ENCODE assay signal across 1 cellular context in genomic region chr1:26889580-26890466, GRCh38.
TF ChIP-seq lines count a peak whose summit lies in the region.

GPN2 (minus strand) TSS chr1:26890283; CDS start chr1:26890096, 187 bp downstream.

TF ChIP-seq in HEK293, 187 proteins besides CTCF, POLR2A, EP300 and RAD21 (continued from another document and continues in another):
- TF ChIP-seq ZNF645 (tag by site-specific recombination; IDR thresholded peaks at IDR 0.05) (no peak), ZBTB21 (tag by site-specific recombination; IDR thresholded peaks at IDR 0.05) (no peak), GLI2 (tag by site-specific recombination; IDR thresholded peaks at IDR 0.05; ENCODE audit: borderline replicate concordance, low read depth) (no peak), ZNF174 (tag by site-specific recombination; IDR thresholded peaks at IDR 0.05) (no peak), ZNF114 (tag by site-specific recombination; IDR thresholded peaks at IDR 0.05) (no peak), ZNF768 (tag by site-specific recombination; IDR thresholded peaks at IDR 0.05) (0 out of 2 replicates have a peak, but pooled peaks have one; percentile 6), ZNF18 (tag by site-specific recombination; IDR thresholded peaks at IDR 0.05) (no peak), ZNF449 (tag by site-specific recombination; IDR thresholded peaks at IDR 0.05) (peak; percentile 69; the same call in 1 of the 2 replicates), ZNF529 (tag by site-specific recombination; IDR thresholded peaks at IDR 0.05; ENCODE audit: insufficient replicate concordance) (no peak), ZNF24 (tag by site-specific recombination; IDR thresholded peaks at IDR 0.05) (no peak), ZNF664 (tag by site-specific recombination; IDR thresholded peaks at IDR 0.05) (no peak), ZNF248 (tag by site-specific recombination; IDR thresholded peaks at IDR 0.05) (no peak), PBX3 (CRISPR knock-in tag; IDR thresholded peaks at IDR 0.05) (peak; percentile 61; the same call in 1 of the 2 replicates), TRIM28 (IDR thresholded peaks at IDR 0.05; ENCODE audit: borderline replicate concordance, low read length) (0 out of 2 replicates have a peak, but pooled peaks have one; percentile 23), ZNF518A (tag by site-specific recombination; conservative IDR thresholded peaks at IDR 0.05; ENCODE audit: low read depth) (peak; percentile 81), ZNF274 (IDR thresholded peaks at IDR 0.05; ENCODE audit: low read length) (no peak), ZNF274 (tag by site-specific recombination; IDR thresholded peaks at IDR 0.05; ENCODE audit: borderline replicate concordance) (no peak), ZBTB20 (tag by site-specific recombination; IDR thresholded peaks at IDR 0.05) (peak; percentile 64; the same call in 1 of the 2 replicates), EGR2 (tag by site-specific recombination; IDR thresholded peaks at IDR 0.05; ENCODE audit: low read depth) (no peak), ZNF521 (tag by site-specific recombination; IDR thresholded peaks at IDR 0.05) (no peak), ZNF169 (tag by site-specific recombination; IDR thresholded peaks at IDR 0.05) (no peak), ZNF175 (tag by site-specific recombination; IDR thresholded peaks at IDR 0.05) (no peak), ZNF302 (tag by site-specific recombination; IDR thresholded peaks at IDR 0.05; ENCODE audit: low read depth) (no peak), ZNF155 (tag by site-specific recombination; IDR thresholded peaks at IDR 0.05) (no peak), ZNF600 (tag by site-specific recombination; IDR thresholded peaks at IDR 0.05) (peak; percentile 73; the same call in 1 of the 2 replicates), ZBTB26 (tag by site-specific recombination; optimal IDR thresholded peaks at IDR 0.05) (peak; percentile 69), ZNF76 (tag by site-specific recombination; IDR thresholded peaks at IDR 0.05; ENCODE audit: borderline replicate concordance, low read depth) (peak; percentile 26; the same call in 1 of the 2 replicates), ZNF660 (tag by site-specific recombination; IDR thresholded peaks at IDR 0.05) (0 out of 2 replicates have a peak, but pooled peaks have one; percentile 28), ZNF426 (tag by site-specific recombination; IDR thresholded peaks at IDR 0.05) (no peak), ZNF324 (tag by site-specific recombination; IDR thresholded peaks at IDR 0.05) (0 out of 2 replicates have a peak, but pooled peaks have one; percentile 30), GLIS2 (tag by site-specific recombination; IDR thresholded peaks at IDR 0.05) (peak; percentile 28; the same call in 1 of the 2 replicates), ZNF830 (tag by site-specific recombination; IDR thresholded peaks at IDR 0.05; ENCODE audit: low read depth) (no peak), ZNF354C (tag by site-specific recombination; IDR thresholded peaks at IDR 0.05; ENCODE audit: borderline replicate concordance, low read depth) (no peak), GLIS1 (tag by site-specific recombination; IDR thresholded peaks at IDR 0.05) (no peak)
- TF ChIP-seq, protein P1, sequence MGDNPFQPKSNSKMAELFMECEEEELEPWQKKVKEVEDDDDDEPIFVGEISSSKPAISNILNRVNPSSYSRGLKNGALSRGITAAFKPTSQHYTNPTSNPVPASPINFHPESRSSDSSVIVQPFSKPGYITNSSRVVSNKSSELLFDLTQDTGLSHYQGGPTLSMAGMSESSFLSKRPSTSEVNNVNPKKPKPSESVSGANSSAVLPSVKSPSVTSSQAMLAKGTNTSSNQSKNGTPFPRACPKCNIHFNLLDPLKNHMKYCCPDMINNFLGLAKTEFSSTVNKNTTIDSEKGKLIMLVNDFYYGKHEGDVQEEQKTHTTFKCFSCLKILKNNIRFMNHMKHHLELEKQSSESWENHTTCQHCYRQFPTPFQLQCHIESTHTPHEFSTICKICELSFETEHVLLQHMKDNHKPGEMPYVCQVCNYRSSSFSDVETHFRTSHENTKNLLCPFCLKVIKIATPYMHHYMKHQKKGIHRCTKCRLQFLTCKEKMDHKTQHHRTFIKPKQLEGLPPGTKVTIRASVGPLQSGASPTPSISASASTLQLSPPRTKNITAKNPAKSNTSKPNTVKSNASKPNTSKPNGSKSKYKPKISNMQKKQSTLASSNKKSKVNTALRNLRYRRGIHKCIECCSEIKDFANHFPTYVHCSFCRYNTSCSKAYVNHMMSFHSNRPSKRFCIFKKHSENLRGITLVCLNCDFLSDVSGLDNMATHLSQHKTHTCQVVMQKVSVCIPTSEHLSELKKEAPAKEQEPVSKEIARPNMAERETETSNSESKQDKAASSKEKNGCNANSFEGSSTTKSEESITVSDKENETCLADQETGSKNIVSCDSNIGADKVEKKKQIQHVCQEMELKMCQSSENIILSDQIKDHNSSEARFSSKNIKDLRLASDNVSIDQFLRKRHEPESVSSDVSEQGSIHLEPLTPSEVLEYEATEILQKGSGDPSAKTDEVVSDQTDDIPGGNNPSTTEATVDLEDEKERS (tag by site-specific recombination; IDR thresholded peaks at IDR 0.05): no peak
- TF ChIP-seq, protein P2, sequence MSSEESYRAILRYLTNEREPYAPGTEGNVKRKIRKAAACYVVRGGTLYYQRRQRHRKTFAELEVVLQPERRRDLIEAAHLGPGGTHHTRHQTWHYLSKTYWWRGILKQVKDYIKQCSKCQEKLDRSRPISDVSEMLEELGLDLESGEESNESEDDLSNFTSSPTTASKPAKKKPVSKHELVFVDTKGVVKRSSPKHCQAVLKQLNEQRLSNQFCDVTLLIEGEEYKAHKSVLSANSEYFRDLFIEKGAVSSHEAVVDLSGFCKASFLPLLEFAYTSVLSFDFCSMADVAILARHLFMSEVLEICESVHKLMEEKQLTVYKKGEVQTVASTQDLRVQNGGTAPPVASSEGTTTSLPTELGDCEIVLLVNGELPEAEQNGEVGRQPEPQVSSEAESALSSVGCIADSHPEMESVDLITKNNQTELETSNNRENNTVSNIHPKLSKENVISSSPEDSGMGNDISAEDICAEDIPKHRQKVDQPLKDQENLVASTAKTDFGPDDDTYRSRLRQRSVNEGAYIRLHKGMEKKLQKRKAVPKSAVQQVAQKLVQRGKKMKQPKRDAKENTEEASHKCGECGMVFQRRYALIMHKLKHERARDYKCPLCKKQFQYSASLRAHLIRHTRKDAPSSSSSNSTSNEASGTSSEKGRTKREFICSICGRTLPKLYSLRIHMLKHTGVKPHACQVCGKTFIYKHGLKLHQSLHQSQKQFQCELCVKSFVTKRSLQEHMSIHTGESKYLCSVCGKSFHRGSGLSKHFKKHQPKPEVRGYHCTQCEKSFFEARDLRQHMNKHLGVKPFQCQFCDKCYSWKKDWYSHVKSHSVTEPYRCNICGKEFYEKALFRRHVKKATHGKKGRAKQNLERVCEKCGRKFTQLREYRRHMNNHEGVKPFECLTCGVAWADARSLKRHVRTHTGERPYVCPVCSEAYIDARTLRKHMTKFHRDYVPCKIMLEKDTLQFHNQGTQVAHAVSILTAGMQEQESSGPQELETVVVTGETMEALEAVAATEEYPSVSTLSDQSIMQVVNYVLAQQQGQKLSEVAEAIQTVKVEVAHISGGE (tag by site-specific recombination; conservative IDR thresholded peaks at IDR 0.05; ENCODE audit: low read depth): peak; percentile 84
- TF ChIP-seq, protein P3, sequence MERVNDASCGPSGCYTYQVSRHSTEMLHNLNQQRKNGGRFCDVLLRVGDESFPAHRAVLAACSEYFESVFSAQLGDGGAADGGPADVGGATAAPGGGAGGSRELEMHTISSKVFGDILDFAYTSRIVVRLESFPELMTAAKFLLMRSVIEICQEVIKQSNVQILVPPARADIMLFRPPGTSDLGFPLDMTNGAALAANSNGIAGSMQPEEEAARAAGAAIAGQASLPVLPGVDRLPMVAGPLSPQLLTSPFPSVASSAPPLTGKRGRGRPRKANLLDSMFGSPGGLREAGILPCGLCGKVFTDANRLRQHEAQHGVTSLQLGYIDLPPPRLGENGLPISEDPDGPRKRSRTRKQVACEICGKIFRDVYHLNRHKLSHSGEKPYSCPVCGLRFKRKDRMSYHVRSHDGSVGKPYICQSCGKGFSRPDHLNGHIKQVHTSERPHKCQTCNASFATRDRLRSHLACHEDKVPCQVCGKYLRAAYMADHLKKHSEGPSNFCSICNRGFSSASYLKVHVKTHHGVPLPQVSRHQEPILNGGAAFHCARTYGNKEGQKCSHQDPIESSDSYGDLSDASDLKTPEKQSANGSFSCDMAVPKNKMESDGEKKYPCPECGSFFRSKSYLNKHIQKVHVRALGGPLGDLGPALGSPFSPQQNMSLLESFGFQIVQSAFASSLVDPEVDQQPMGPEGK (tag by site-specific recombination; IDR thresholded peaks at IDR 0.05): no peak
